ENCODE assay signal across 9 cellular contexts in the genomic region with DNA sequence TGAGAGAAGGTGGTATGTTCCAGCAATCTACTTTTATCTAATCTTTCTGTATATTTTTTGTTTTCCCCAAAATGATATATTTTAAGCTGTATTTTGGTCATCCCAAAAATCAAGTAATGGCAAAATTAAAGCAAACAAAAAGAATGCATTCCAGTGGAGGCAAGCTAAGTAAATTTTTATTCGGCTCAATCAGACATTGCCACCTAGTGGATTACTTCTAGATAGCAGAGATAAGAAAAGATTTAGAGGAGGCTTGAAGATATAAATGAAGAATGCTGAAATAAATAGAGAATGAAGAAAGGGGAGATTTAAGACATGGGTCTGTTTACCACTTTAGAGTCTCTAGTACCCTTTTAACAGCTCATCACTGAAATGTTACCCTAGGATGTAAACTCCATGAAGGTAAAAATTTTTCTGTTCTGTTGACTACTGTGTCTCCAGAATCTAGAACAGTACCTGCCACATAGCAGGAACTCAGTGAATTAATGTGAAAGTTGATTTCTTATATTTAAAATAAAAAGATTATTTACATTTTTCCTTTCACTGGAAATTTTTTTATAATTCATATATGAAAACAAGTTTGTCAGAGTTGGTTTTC.
A peak's percentile ranks its signal among the peaks of the same experiment; 100 is the strongest.
DNase-seq lines count a peak whose midpoint lies in the region; ATAC-seq and TF ChIP-seq lines count a peak whose summit lies in the region.
"Had no signal": no experiment of that assay in that cellular context is flagged by ENCODE, and none has a peak within 500 bp of the region (broad histone marks: within the 10 kb centered on the region; RNA-seq: fewer than 3 reads in every experiment).

No MANE protein-coding gene starts in this region.

- H3K27me3 ChIP-seq in dorsolateral prefrontal cortex (no peaks in the 10 kb centered on the region), neural cell (ENCODE audit: insufficient read depth, low read depth, low read length) (no peaks in the 10 kb centered on the region)

- no peak overlapping the region for H3K4me2 ChIP-seq in neural cell (ENCODE audit: low read length)

- H4K20me1 ChIP-seq in neural cell (ENCODE audit: insufficient read depth), result no peaks in the 10 kb centered on the region

- peak; percentile 14 for DNase-seq in DMS153 (lab: John Stamatoyannopoulos, UW)
- peak; percentile 30 for DNase-seq in HCEC 1CT
- DNase-seq in NCI-H82 (lab: John Stamatoyannopoulos, UW), result peak; percentile 67
- no peak for DNase-seq in dorsolateral prefrontal cortex
- no peak for DNase-seq in HK-2 (ENCODE audit: unreplicated experiment)

- ATAC-seq in GM19455 (IDR thresholded peaks at IDR 0.05; ENCODE audit: unreplicated experiment) (no peak), HG02588 (IDR thresholded peaks at IDR 0.05; ENCODE audit: unreplicated experiment) (no peak)

- no peaks in the 10 kb centered on the region for H3K9me2 ChIP-seq in neural cell (ENCODE audit: insufficient read depth, low read length)

- no peaks in the 10 kb centered on the region for H3K9me3 ChIP-seq in neural cell (ENCODE audit: low read length)

- intact Hi-C loops in dorsolateral prefrontal cortex (cut with DNase I), result loop anchor here (1.0 to 10.0 kb wide), 6 partner anchors 85 to 304 kb away; a partner anchor contains a TSS

- no peak overlapping the region for H3K9ac ChIP-seq in neural cell (ENCODE audit: low read length)

- no peak overlapping the region for H2AFZ ChIP-seq in neural cell (ENCODE audit: low read depth, low read length)

- no peak for TF ChIP-seq EP300 in neural cell (conservative IDR thresholded peaks at IDR 0.05; ENCODE audit: poor library complexity, severe bottlenecking)

- no peaks in the 10 kb centered on the region for H3K36me3 ChIP-seq in neural cell (ENCODE audit: insufficient read depth, low read length)

- peak; percentile 85 for TF ChIP-seq RAD21 in neural cell (conservative IDR thresholded peaks at IDR 0.05)

- H3K27ac ChIP-seq in dorsolateral prefrontal cortex (peak overlapping the region in 45 of 59 donors; percentile 6 to 76 (median 52)), neural cell (ENCODE audit: low read length) (no peak overlapping the region)
- H3K27ac ChIP-seq: skin epidermis had no signal

- H3K4me3 ChIP-seq in dorsolateral prefrontal cortex (no peak overlapping the region), neural cell (ENCODE audit: low read length) (no peak overlapping the region)
- H3K4me3 ChIP-seq: skin epidermis had no signal

- no peaks in the 10 kb centered on the region for H3F3A ChIP-seq in neural cell (ENCODE audit: insufficient read depth, low read length, poor library complexity, severe bottlenecking)

- TF ChIP-seq CTCF in dorsolateral prefrontal cortex (IDR thresholded peaks at IDR 0.05 in 54 of 56, conservative IDR thresholded peaks at IDR 0.05 in 2 of 56; ENCODE audit: low read depth in 1 of 56, partially characterized antibody in 56 of 56), result peak; percentile 58 to 98 (median 85)
- peak; percentile 85 for TF ChIP-seq CTCF in neural cell (IDR thresholded peaks at IDR 0.05; ENCODE audit: poor library complexity, severe bottlenecking)

- H3K79me2 ChIP-seq in neural cell (replicated peaks; ENCODE audit: insufficient read depth, low read length), result no peaks in the 10 kb centered on the region

TF ChIP-seq in neural cell, 6 proteins besides CTCF, POLR2A, EP300 and RAD21:
- TF ChIP-seq MXI1 (conservative IDR thresholded peaks at IDR 0.05; ENCODE audit: poor library complexity, severe bottlenecking), result no peak
- peak; percentile 84 for TF ChIP-seq SMC3 (conservative IDR thresholded peaks at IDR 0.05; ENCODE audit: poor library complexity)

Comparison
In these comparisons a context has a peak if more than half of its experiments do, and no peak if none do; other contexts are left out.
1. DNase-seq: peak in DMS153 (single experiment), HCEC 1CT (single experiment) and NCI-H82 (single experiment); none in dorsolateral prefrontal cortex (0 of 10) and HK-2 (single experiment).